Comparison of ENCODE assay signal across 2 cellular contexts in the genomic region with DNA sequence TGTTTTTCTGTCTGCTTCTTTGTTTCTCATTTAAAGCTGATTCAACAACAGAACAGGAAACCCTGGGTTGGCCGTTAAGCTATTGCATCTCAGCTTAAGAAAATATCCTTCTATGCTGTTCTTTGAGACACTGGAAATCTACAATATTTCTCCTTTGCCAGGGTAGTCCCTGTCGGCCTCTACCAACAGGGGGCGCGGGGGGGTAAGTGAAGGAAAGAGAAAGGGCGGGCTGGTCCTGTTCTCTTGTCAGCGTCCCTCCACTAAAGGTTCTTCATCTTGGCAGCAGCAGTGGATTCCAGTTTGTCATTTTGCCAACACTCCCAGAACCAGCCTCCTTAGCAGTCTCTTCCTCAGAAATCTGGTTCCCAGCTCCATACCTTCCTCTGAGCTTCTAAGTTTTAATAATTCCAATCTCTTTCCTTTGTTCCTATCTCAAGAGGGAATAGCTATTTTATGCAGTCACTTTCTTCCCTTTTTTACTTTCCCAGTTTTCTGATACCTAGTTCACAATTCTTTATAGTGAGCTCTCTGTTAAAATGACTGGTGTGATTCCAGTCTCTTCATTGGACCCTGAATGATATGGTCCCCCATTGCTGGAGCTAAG.
A peak's percentile ranks its signal among the peaks of the same experiment; 100 is the strongest.
TF ChIP-seq lines count a peak whose summit lies in the region.

No MANE protein-coding gene starts in this region.

TF ChIP-seq in HCT116, 20 proteins besides CTCF, POLR2A, EP300 and RAD21 (continued from another document):
- TF ChIP-seq YY1 (IDR thresholded peaks at IDR 0.05; ENCODE audit: extremely low read depth, insufficient replicate concordance, low read depth, low read length) (peak; percentile 38), SP1 (IDR thresholded peaks at IDR 0.05; ENCODE audit: low read depth) (no peak), CBX3 (IDR thresholded peaks at IDR 0.05; ENCODE audit: low read depth) (0 out of 2 replicates have a peak, but pooled peaks have one; percentile 32)

TF ChIP-seq in K562, 482 proteins besides CTCF, POLR2A, EP300 and RAD21 (continued from another document):
- TF ChIP-seq, protein P1, sequence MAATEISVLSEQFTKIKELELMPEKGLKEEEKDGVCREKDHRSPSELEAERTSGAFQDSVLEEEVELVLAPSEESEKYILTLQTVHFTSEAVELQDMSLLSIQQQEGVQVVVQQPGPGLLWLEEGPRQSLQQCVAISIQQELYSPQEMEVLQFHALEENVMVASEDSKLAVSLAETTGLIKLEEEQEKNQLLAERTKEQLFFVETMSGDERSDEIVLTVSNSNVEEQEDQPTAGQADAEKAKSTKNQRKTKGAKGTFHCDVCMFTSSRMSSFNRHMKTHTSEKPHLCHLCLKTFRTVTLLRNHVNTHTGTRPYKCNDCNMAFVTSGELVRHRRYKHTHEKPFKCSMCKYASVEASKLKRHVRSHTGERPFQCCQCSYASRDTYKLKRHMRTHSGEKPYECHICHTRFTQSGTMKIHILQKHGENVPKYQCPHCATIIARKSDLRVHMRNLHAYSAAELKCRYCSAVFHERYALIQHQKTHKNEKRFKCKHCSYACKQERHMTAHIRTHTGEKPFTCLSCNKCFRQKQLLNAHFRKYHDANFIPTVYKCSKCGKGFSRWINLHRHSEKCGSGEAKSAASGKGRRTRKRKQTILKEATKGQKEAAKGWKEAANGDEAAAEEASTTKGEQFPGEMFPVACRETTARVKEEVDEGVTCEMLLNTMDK (IDR thresholded peaks at IDR 0.05; ENCODE audit: borderline replicate concordance, insufficient read depth, low read depth, low read length, poor library complexity, severe bottlenecking): peak; percentile 48
